In the genomic region with DNA sequence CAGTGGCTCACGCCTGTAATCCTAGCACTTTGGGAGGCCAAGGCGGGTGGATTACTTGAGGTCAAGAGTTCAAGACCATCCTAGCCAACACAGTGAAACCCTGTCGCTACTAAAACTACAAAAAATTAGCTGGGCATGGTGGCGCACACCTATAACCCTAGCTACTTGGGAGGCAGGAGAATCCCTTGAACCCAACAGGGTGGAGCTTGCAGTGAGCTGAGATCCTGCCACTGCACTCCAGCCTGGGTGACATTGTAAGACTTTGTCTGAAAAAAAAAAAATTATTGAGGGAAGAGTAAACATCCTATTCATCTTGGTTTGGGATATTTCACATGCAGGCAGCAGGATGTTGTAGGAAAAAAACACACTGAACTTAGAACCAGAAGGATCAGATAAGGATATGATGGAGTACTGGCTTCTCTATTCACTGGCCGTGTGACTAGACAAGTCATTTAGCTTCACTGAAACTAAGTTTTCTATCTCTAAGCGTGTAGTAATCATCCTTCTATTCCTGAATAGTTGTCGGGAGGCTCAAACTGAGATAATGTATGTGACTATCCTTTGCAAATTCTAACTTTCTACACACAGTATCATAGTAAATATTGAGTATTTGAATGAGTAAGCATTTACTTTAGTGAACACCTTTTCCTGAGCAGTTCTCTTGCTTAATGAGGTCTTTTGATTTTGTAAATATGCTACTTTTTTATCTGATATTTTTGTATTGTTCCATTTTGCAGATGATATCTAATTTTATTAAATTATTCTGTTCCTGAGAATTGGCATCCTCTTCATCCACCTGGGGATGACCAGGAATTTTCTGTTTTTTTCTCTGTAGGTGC, we compare ENCODE assay signal across 1 cellular context.
TF ChIP-seq lines count a peak whose summit lies in the region.

No MANE protein-coding gene starts in this region.

TF ChIP-seq in HepG2, 621 proteins besides CTCF, POLR2A, EP300 and RAD21 (continues in another document):
- TF ChIP-seq, protein P1, sequence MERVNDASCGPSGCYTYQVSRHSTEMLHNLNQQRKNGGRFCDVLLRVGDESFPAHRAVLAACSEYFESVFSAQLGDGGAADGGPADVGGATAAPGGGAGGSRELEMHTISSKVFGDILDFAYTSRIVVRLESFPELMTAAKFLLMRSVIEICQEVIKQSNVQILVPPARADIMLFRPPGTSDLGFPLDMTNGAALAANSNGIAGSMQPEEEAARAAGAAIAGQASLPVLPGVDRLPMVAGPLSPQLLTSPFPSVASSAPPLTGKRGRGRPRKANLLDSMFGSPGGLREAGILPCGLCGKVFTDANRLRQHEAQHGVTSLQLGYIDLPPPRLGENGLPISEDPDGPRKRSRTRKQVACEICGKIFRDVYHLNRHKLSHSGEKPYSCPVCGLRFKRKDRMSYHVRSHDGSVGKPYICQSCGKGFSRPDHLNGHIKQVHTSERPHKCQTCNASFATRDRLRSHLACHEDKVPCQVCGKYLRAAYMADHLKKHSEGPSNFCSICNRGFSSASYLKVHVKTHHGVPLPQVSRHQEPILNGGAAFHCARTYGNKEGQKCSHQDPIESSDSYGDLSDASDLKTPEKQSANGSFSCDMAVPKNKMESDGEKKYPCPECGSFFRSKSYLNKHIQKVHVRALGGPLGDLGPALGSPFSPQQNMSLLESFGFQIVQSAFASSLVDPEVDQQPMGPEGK (CRISPR knock-in tag; IDR thresholded peaks at IDR 0.05) = no peak
- TF ChIP-seq WIZ (CRISPR knock-in tag; IDR thresholded peaks at IDR 0.05) (no peak), ZNF460 (CRISPR knock-in tag; IDR thresholded peaks at IDR 0.05; ENCODE audit: borderline replicate concordance) (peak; percentile 94), CREB1 (IDR thresholded peaks at IDR 0.05) (no peak), CREB1 (CRISPR knock-in tag; IDR thresholded peaks at IDR 0.05) (peak; percentile 54; the same call in 1 of the 2 replicates), SOX13 (IDR thresholded peaks at IDR 0.05) (no peak), SOX13 (CRISPR knock-in tag; conservative IDR thresholded peaks at IDR 0.05 in 1 of 2, IDR thresholded peaks at IDR 0.05 in 1 of 2) (peak in 1 of 2 experiments; percentile 67; a peak in 2 of 4 replicates), ZNF263 (CRISPR knock-in tag; IDR thresholded peaks at IDR 0.05) (no peak), CHD4 (IDR thresholded peaks at IDR 0.05; ENCODE audit: borderline replicate concordance, low read length) (no peak), FOXP1 (IDR thresholded peaks at IDR 0.05) (no peak), FOXP1 (CRISPR knock-in tag; IDR thresholded peaks at IDR 0.05) (peak; percentile 38; the same call in 1 of the 2 replicates), ETV5 (CRISPR knock-in tag; IDR thresholded peaks at IDR 0.05; ENCODE audit: borderline replicate concordance) (peak; percentile 75; the same call in 1 of the 2 replicates), PITX1 (CRISPR knock-in tag; IDR thresholded peaks at IDR 0.05) (no peak), ELF3 (CRISPR knock-in tag; IDR thresholded peaks at IDR 0.05) (peak; percentile 68; the same call in 1 of the 2 replicates), ISL2 (CRISPR knock-in tag; IDR thresholded peaks at IDR 0.05) (0 out of 2 replicates have a peak, but pooled peaks have one; percentile 32), ZNF678 (CRISPR knock-in tag; IDR thresholded peaks at IDR 0.05) (no peak), RARA (CRISPR knock-in tag; IDR thresholded peaks at IDR 0.05) (peak; percentile 21; the same call in 1 of the 2 replicates), ELF4 (CRISPR knock-in tag; IDR thresholded peaks at IDR 0.05; ENCODE audit: borderline replicate concordance) (0 out of 2 replicates have a peak, but pooled peaks have one; percentile 58), ZNF343 (CRISPR knock-in tag; IDR thresholded peaks at IDR 0.05) (no peak), ZNF850 (CRISPR knock-in tag; conservative IDR thresholded peaks at IDR 0.05) (no peak), KLF11 (CRISPR knock-in tag; IDR thresholded peaks at IDR 0.05) (peak; percentile 12; the same call in 1 of the 2 replicates), MIXL1 (CRISPR knock-in tag; IDR thresholded peaks at IDR 0.05) (peak; percentile 59; the same call in 1 of the 2 replicates), ZMYM2 (CRISPR knock-in tag; IDR thresholded peaks at IDR 0.05) (0 out of 2 replicates have a peak, but pooled peaks have one; percentile 29), SALL1 (CRISPR knock-in tag; IDR thresholded peaks at IDR 0.05) (peak; percentile 47; the same call in 1 of the 2 replicates), ZNF572 (CRISPR knock-in tag; IDR thresholded peaks at IDR 0.05) (no peak), KDM1A (CRISPR knock-in tag; IDR thresholded peaks at IDR 0.05) (peak; percentile 62; the same call in 1 of the 2 replicates), CREM (IDR thresholded peaks at IDR 0.05) (peak; percentile 43; the same call in 1 of the 2 replicates), CREM (CRISPR knock-in tag; IDR thresholded peaks at IDR 0.05) (no peak), POLR2AphosphoS5 (IDR thresholded peaks at IDR 0.05; ENCODE audit: low read depth, low read length) (no peak), ZNF883 (CRISPR knock-in tag; IDR thresholded peaks at IDR 0.05; ENCODE audit: not compliant biosample characterization) (no peak), FOXA1 (IDR thresholded peaks at IDR 0.05) (no peak), FOXA1 (CRISPR knock-in tag; IDR thresholded peaks at IDR 0.05) (peak; percentile 80), HDAC2 (CRISPR knock-in tag; IDR thresholded peaks at IDR 0.05) (peak; percentile 66), YEATS2 (CRISPR knock-in tag; IDR thresholded peaks at IDR 0.05; ENCODE audit: borderline replicate concordance) (0 out of 2 replicates have a peak, but pooled peaks have one; percentile 19), CBX5 (CRISPR knock-in tag; IDR thresholded peaks at IDR 0.05; ENCODE audit: borderline replicate concordance) (peak; percentile 49; the same call in 1 of the 2 replicates), GTF2F1 (IDR thresholded peaks at IDR 0.05; ENCODE audit: low read length) (no peak), HOXA3 (CRISPR knock-in tag; IDR thresholded peaks at IDR 0.05) (no peak)
- TF ChIP-seq, protein P2, sequence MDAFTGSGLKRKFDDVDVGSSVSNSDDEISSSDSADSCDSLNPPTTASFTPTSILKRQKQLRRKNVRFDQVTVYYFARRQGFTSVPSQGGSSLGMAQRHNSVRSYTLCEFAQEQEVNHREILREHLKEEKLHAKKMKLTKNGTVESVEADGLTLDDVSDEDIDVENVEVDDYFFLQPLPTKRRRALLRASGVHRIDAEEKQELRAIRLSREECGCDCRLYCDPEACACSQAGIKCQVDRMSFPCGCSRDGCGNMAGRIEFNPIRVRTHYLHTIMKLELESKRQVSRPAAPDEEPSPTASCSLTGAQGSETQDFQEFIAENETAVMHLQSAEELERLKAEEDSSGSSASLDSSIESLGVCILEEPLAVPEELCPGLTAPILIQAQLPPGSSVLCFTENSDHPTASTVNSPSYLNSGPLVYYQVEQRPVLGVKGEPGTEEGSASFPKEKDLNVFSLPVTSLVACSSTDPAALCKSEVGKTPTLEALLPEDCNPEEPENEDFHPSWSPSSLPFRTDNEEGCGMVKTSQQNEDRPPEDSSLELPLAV (CRISPR knock-in tag; conservative IDR thresholded peaks at IDR 0.05; ENCODE audit: low read depth) = no peak
- TF ChIP-seq, protein P3, sequence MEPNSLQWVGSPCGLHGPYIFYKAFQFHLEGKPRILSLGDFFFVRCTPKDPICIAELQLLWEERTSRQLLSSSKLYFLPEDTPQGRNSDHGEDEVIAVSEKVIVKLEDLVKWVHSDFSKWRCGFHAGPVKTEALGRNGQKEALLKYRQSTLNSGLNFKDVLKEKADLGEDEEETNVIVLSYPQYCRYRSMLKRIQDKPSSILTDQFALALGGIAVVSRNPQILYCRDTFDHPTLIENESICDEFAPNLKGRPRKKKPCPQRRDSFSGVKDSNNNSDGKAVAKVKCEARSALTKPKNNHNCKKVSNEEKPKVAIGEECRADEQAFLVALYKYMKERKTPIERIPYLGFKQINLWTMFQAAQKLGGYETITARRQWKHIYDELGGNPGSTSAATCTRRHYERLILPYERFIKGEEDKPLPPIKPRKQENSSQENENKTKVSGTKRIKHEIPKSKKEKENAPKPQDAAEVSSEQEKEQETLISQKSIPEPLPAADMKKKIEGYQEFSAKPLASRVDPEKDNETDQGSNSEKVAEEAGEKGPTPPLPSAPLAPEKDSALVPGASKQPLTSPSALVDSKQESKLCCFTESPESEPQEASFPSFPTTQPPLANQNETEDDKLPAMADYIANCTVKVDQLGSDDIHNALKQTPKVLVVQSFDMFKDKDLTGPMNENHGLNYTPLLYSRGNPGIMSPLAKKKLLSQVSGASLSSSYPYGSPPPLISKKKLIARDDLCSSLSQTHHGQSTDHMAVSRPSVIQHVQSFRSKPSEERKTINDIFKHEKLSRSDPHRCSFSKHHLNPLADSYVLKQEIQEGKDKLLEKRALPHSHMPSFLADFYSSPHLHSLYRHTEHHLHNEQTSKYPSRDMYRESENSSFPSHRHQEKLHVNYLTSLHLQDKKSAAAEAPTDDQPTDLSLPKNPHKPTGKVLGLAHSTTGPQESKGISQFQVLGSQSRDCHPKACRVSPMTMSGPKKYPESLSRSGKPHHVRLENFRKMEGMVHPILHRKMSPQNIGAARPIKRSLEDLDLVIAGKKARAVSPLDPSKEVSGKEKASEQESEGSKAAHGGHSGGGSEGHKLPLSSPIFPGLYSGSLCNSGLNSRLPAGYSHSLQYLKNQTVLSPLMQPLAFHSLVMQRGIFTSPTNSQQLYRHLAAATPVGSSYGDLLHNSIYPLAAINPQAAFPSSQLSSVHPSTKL (CRISPR knock-in tag; IDR thresholded peaks at IDR 0.05) = peak; percentile 71
- TF ChIP-seq, protein P4, sequence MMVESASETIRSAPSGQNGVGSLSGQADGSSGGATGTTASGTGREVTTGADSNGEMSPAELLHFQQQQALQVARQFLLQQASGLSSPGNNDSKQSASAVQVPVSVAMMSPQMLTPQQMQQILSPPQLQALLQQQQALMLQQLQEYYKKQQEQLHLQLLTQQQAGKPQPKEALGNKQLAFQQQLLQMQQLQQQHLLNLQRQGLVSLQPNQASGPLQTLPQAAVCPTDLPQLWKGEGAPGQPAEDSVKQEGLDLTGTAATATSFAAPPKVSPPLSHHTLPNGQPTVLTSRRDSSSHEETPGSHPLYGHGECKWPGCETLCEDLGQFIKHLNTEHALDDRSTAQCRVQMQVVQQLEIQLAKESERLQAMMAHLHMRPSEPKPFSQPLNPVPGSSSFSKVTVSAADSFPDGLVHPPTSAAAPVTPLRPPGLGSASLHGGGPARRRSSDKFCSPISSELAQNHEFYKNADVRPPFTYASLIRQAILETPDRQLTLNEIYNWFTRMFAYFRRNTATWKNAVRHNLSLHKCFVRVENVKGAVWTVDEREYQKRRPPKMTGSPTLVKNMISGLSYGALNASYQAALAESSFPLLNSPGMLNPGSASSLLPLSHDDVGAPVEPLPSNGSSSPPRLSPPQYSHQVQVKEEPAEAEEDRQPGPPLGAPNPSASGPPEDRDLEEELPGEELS (CRISPR knock-in tag; IDR thresholded peaks at IDR 0.05) = peak; percentile 69
- TF ChIP-seq, protein P5, sequence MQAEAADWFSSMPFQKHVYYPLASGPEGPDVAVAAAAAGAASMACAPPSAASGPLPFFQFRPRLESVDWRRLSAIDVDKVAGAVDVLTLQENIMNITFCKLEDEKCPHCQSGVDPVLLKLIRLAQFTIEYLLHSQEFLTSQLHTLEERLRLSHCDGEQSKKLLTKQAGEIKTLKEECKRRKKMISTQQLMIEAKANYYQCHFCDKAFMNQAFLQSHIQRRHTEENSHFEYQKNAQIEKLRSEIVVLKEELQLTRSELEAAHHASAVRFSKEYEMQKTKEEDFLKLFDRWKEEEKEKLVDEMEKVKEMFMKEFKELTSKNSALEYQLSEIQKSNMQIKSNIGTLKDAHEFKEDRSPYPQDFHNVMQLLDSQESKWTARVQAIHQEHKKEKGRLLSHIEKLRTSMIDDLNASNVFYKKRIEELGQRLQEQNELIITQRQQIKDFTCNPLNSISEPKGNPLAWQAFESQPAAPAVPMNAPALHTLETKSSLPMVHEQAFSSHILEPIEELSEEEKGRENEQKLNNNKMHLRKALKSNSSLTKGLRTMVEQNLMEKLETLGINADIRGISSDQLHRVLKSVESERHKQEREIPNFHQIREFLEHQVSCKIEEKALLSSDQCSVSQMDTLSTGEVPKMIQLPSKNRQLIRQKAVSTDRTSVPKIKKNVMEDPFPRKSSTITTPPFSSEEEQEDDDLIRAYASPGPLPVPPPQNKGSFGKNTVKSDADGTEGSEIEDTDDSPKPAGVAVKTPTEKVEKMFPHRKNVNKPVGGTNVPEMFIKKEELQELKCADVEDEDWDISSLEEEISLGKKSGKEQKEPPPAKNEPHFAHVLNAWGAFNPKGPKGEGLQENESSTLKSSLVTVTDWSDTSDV (CRISPR knock-in tag; IDR thresholded peaks at IDR 0.05) = no peak
- TF ChIP-seq, protein P6, sequence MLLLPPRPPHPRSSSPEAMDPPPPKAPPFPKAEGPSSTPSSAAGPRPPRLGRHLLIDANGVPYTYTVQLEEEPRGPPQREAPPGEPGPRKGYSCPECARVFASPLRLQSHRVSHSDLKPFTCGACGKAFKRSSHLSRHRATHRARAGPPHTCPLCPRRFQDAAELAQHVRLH (CRISPR knock-in tag; IDR thresholded peaks at IDR 0.05; ENCODE audit: borderline replicate concordance, low read depth) = peak; percentile 49; the same call in 1 of the 2 replicates
- TF ChIP-seq, protein P7, sequence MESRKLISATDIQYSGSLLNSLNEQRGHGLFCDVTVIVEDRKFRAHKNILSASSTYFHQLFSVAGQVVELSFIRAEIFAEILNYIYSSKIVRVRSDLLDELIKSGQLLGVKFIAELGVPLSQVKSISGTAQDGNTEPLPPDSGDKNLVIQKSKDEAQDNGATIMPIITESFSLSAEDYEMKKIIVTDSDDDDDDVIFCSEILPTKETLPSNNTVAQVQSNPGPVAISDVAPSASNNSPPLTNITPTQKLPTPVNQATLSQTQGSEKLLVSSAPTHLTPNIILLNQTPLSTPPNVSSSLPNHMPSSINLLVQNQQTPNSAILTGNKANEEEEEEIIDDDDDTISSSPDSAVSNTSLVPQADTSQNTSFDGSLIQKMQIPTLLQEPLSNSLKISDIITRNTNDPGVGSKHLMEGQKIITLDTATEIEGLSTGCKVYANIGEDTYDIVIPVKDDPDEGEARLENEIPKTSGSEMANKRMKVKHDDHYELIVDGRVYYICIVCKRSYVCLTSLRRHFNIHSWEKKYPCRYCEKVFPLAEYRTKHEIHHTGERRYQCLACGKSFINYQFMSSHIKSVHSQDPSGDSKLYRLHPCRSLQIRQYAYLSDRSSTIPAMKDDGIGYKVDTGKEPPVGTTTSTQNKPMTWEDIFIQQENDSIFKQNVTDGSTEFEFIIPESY (CRISPR knock-in tag; IDR thresholded peaks at IDR 0.05) = peak; percentile 20; the same call in 1 of the 2 replicates
- TF ChIP-seq, protein P8, sequence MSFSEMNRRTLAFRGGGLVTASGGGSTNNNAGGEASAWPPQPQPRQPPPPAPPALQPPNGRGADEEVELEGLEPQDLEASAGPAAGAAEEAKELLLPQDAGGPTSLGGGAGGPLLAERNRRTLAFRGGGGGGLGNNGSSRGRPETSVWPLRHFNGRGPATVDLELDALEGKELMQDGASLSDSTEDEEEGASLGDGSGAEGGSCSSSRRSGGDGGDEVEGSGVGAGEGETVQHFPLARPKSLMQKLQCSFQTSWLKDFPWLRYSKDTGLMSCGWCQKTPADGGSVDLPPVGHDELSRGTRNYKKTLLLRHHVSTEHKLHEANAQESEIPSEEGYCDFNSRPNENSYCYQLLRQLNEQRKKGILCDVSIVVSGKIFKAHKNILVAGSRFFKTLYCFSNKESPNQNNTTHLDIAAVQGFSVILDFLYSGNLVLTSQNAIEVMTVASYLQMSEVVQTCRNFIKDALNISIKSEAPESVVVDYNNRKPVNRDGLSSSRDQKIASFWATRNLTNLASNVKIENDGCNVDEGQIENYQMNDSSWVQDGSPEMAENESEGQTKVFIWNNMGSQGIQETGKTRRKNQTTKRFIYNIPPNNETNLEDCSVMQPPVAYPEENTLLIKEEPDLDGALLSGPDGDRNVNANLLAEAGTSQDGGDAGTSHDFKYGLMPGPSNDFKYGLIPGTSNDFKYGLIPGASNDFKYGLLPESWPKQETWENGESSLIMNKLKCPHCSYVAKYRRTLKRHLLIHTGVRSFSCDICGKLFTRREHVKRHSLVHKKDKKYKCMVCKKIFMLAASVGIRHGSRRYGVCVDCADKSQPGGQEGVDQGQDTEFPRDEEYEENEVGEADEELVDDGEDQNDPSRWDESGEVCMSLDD (CRISPR knock-in tag; IDR thresholded peaks at IDR 0.05; ENCODE audit: borderline replicate concordance) = no peak
